In genomic region chr14:26008290-26008689, GRCh38 we compare ENCODE assay signal across 14 cellular contexts.
DNase-seq lines count a peak whose midpoint lies in the region; ATAC-seq lines count a peak whose summit lies in the region.
"Had no signal": no experiment of that assay in that cellular context is flagged by ENCODE, and none has a peak within 500 bp of the region (broad histone marks: within the 10 kb centered on the region; RNA-seq: fewer than 3 reads in every experiment).

No MANE protein-coding gene starts in this region.

- peaks cover 0 to 1% (median 0%) of the 10 kb centered on the region in 5 donors for H3K27me3 Mint-ChIP-seq in naive thymus-derived CD8-positive, alpha-beta T cell

- no peaks in the 10 kb centered on the region for H4K20me1 ChIP-seq in GM23248 (ENCODE audit: insufficient read depth)

- no peak overlapping the region for H3K9ac ChIP-seq in GM23248

- no peaks in the 10 kb centered on the region for H3K36me3 ChIP-seq in GM23248 (ENCODE audit: low read depth)

- H3K36me3 Mint-ChIP-seq in naive thymus-derived CD8-positive, alpha-beta T cell: no peaks in the 10 kb centered on the region
- H3K36me3 Mint-ChIP-seq: CD8-positive, alpha-beta T cell had no signal

- no peaks in the 10 kb centered on the region for H3K4me1 ChIP-seq in GM23248 (ENCODE audit: insufficient read depth)

- no peaks in the 10 kb centered on the region for H3K4me1 Mint-ChIP-seq in naive thymus-derived CD8-positive, alpha-beta T cell

- H3K27ac Mint-ChIP-seq in naive thymus-derived CD8-positive, alpha-beta T cell: no peak overlapping the region
- H3K27ac Mint-ChIP-seq: activated T-helper 2 cell treated with anti-CD3 and anti-CD28 coated beads, Interferon-gamma antibody, Interleukin-2, Interleukin-4, amounts not matched to agents 10 μg/mL and 5 μg/mL and 100 μg/mL, durations not matched to agents 14 hours and 24 hours and 36 hours; CD8-positive, alpha-beta T cell had no signal

- POLR2A ChIA-PET in naive thymus-derived CD8-positive, alpha-beta T cell (lab: Charles Lee): no interaction called here

- in situ Hi-C loops in GM23248 (cut with MboI): no loop called here

- no peak overlapping the region for H3K4me2 ChIP-seq in GM23248 (ENCODE audit: unreplicated experiment)

- no peaks in the 10 kb centered on the region for H3K27me3 ChIP-seq in GM23248 (replicated peaks; ENCODE audit: insufficient read depth)

- no peaks in the 10 kb centered on the region for H3K79me2 ChIP-seq in GM23248 (ENCODE audit: insufficient read depth)

- H2AFZ ChIP-seq in GM23248: 0 out of 2 replicates have a peak overlapping the region, but pooled peaks have one; percentile 20

- no peak overlapping the region for H3K4me3 Mint-ChIP-seq in naive thymus-derived CD8-positive, alpha-beta T cell
- H3K4me3 Mint-ChIP-seq: CD8-positive, alpha-beta T cell had no signal

- 6 to 9% methylated on average over 2 of the region's 2 CpGs for WGBS in GM23248 (ENCODE audit: low coverage in 1 of 2, low lambda C conversion rate in 2 of 2, missing lambda C conversion rate in 2 of 2), 2 experiments

- peaks cover 0 to 19% (median 8%) of the 10 kb centered on the region in 9 donors for H3K9me3 Mint-ChIP-seq in naive thymus-derived CD8-positive, alpha-beta T cell

- DNase-seq in GM23248 (peak; percentile 58), NCI-H146 treated with DMSO at 0.1 percent for 48 hours (lab: John Stamatoyannopoulos, UW; ENCODE audit: unreplicated experiment) (peak; percentile 19), cerebellar cortex (ENCODE audit: low spot score) (peak; percentile 12), left kidney (ENCODE audit: low read depth, low spot score) (peak; percentile 15), NCI-H2029 treated with DMSO at 0.1 percent for 48 hours (lab: John Stamatoyannopoulos, UW) (no peak)
- no peak for DNase-seq in naive thymus-derived CD8-positive, alpha-beta T cell
- no peak for DNase-seq in activated CD4-positive, alpha-beta T cell treated with anti-CD3 and anti-CD28 coated beads, Interleukin-2, amount 50 U/mL, for 1 hour
- DNase-seq: CD8-positive, alpha-beta T cell; IMR-90; NCI-H2081 treated with DMSO at 0.1 percent for 48 hours had no signal

- ATAC-seq in naive thymus-derived CD8-positive, alpha-beta T cell: no peak
- no peak for ATAC-seq in GM21423 (IDR thresholded peaks at IDR 0.05; ENCODE audit: unreplicated experiment)
- ATAC-seq: activated CD4-positive, CD25-positive, alpha-beta regulatory T cell treated with anti-CD3 and anti-CD28 coated beads, Interleukin-2, amount 50 U/mL, for 24 hours; CD8-positive, alpha-beta T cell; left lobe of liver had no signal

- no peaks in the 10 kb centered on the region for H3F3A ChIP-seq in GM23248 (ENCODE audit: insufficient read depth)

- H3K4me3 ChIP-seq in GM23248: no peak overlapping the region

- H3K9me2 ChIP-seq in GM23248 (ENCODE audit: insufficient read depth): no peaks in the 10 kb centered on the region

- H3K9me3 ChIP-seq in GM23248 (ENCODE audit: low read depth): no peaks in the 10 kb centered on the region

- no peak overlapping the region for H3K27ac ChIP-seq in GM23248

Comparison
In these comparisons a context has a peak if more than half of its experiments do, and no peak if none do; other contexts are left out.
1. DNase-seq: peak in GM23248 (single experiment), NCI-H146 treated with DMSO at 0.1 percent for 48 hours (single experiment), cerebellar cortex (single experiment) and left kidney (single experiment); none in naive thymus-derived CD8-positive, alpha-beta T cell (0 of 10), NCI-H2029 treated with DMSO at 0.1 percent for 48 hours (single experiment) and activated CD4-positive, alpha-beta T cell treated with anti-CD3 and anti-CD28 coated beads, Interleukin-2, amount 50 U/mL, for 1 hour (single experiment).